24 cellular contexts compared by ENCODE assay signal in the genomic region with DNA sequence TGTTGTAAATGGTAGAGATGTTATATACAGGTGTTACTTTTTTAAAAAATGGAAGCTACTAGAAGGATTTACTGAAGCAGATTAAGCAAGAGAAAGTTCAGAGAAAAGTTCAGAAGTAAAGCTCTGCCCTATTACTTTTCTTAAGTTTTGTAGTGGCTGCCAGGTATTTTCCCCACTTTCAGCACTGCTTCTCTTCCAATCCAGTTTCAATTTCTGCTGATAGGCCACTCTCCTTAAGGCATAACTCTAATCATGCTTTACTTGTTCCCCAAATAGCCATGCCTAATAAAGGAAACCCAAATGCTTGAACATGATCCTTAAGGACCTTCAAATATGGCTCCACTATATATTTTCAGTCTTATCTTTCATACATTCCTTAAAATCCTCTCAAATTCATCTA.
"Had no signal": no experiment of that assay in that cellular context is flagged by ENCODE, and none has a peak within 500 bp of the region (broad histone marks: within the 10 kb centered on the region; RNA-seq: fewer than 3 reads in every experiment).

No MANE protein-coding gene starts in this region.

- H3K27ac ChIP-seq: colonic mucosa, coronary artery, dorsolateral prefrontal cortex, epithelial cell of prostate, esophagus muscularis mucosa, esophagus squamous epithelium, foreskin keratinocyte, gastrocnemius medialis, gastroesophageal sphincter, heart left ventricle, heart right ventricle had no signal

- H3K4me1 ChIP-seq: colonic mucosa, esophagus muscularis mucosa, esophagus squamous epithelium, foreskin keratinocyte, gastrocnemius medialis, gastroesophageal sphincter, heart left ventricle, heart right ventricle had no signal

- H3K27ac Mint-ChIP-seq: dendritic cell treated with granulocyte-macrophage colony-stimulating factor and Interleukin-4, amounts not matched to agents 40 ng/mL and 50 ng/mL, for 4 days; effector memory CD8-positive, alpha-beta T cell; endodermal cell had no signal

- H3K27me3 Mint-ChIP-seq: dendritic cell treated with granulocyte-macrophage colony-stimulating factor and Interleukin-4, amounts not matched to agents 40 ng/mL and 50 ng/mL, for 4 days; effector memory CD8-positive, alpha-beta T cell had no signal

- ATAC-seq: effector memory CD8-positive, alpha-beta T cell; esophagus mucosa; foreskin keratinocyte; gastrocnemius medialis; gastroesophageal sphincter; heart left ventricle; heart right ventricle had no signal

- H3K36me3 ChIP-seq: colonic mucosa, esophagus muscularis mucosa, esophagus squamous epithelium, gastrocnemius medialis, gastroesophageal sphincter, heart left ventricle, heart right ventricle had no signal

- H3K27me3 ChIP-seq: colonic mucosa, dorsolateral prefrontal cortex, esophagus muscularis mucosa, esophagus squamous epithelium, foreskin keratinocyte, gastrocnemius medialis, gastroesophageal sphincter, heart left ventricle, heart right ventricle had no signal

- H3K4me3 Mint-ChIP-seq: dendritic cell treated with granulocyte-macrophage colony-stimulating factor and Interleukin-4, amounts not matched to agents 40 ng/mL and 50 ng/mL, for 4 days; effector memory CD8-positive, alpha-beta T cell; endodermal cell had no signal

- H3K4me3 ChIP-seq: colonic mucosa, coronary artery, dorsolateral prefrontal cortex, esophagus muscularis mucosa, esophagus squamous epithelium, gastrocnemius medialis, gastroesophageal sphincter, heart left ventricle, heart right ventricle had no signal

- DNase-seq: colonic mucosa; cortex of kidney; dermis blood vessel endothelial cell; dorsolateral prefrontal cortex; effector CD4-positive, alpha-beta T cell; effector CD8-positive, alpha-beta T cell; effector memory CD4-positive, alpha-beta T cell; effector memory CD8-positive, alpha-beta T cell; endodermal cell; erythroblast; esophagus squamous epithelium; foreskin fibroblast; foreskin keratinocyte; foreskin melanocyte; gastrocnemius medialis; head of caudate nucleus; heart left ventricle; heart right ventricle had no signal

- H3K9me3 ChIP-seq: colonic mucosa, esophagus muscularis mucosa, esophagus squamous epithelium, gastrocnemius medialis, gastroesophageal sphincter had no signal
